1 cellular context compared by ENCODE assay signal in the genomic region with DNA sequence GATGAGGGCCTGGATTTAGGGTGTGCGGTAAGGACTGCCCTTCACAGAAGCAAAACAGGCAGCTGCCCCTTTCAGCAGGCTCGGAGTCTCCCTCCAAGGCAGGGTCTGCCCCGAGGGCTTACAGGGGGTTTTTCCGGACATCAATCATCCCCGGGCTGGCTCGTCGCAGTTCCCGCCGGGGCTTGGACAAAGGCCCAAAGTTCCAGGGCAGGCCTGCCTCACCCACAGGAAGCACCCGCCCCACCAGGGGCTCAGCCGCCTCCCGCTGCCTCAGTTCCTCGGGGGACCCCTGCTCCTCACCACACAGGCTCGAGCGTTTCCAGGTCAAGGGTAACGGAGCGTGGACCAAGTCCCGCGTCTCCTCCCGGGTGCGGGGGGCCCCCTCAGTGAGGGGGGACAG.
TF ChIP-seq lines count a peak whose summit lies in the region.

No MANE protein-coding gene starts in this region.

TF ChIP-seq in IMR-90, 13 proteins besides CTCF, POLR2A, EP300 and RAD21 (continued from another document):
- TF ChIP-seq RCOR1 (IDR thresholded peaks at IDR 0.05; ENCODE audit: insufficient replicate concordance, low read length) (no peak), BHLHE40 (IDR thresholded peaks at IDR 0.05; ENCODE audit: low read depth, low read length) (no peak), MAFK (IDR thresholded peaks at IDR 0.05; ENCODE audit: low read depth, low read length) (no peak), FOS (IDR thresholded peaks at IDR 0.05; ENCODE audit: low read depth, low read length) (no peak), MAZ (IDR thresholded peaks at IDR 0.05; ENCODE audit: borderline replicate concordance, low read depth, low read length) (no peak), CEBPB (IDR thresholded peaks at IDR 0.05; ENCODE audit: low read depth, low read length) (no peak), MXI1 (IDR thresholded peaks at IDR 0.05; ENCODE audit: borderline replicate concordance, low read depth, low read length) (no peak)
